2 cellular contexts compared by ENCODE assay signal in genomic region chr4:81479573-81479972, GRCh38. TPM values are rescaled to one million over a fixed set of nuclear protein-coding genes. Genes with fewer than 3 reads are reported as not detected.
"Had no signal": no experiment of that assay in that cellular context is flagged by ENCODE, and none has a peak within 500 bp of the region (broad histone marks: within the 10 kb centered on the region; RNA-seq: fewer than 3 reads in every experiment).

No MANE protein-coding gene starts in this region.

RNA-seq across cellular contexts. Expression of gene RASGEF1B, which starts 7.9 kb away (rescaled TPM):
- total RNA-seq: lung microvascular endothelial cell, myocyte had no signal
